ENCODE assay signal across 30 cellular contexts in the genomic region with DNA sequence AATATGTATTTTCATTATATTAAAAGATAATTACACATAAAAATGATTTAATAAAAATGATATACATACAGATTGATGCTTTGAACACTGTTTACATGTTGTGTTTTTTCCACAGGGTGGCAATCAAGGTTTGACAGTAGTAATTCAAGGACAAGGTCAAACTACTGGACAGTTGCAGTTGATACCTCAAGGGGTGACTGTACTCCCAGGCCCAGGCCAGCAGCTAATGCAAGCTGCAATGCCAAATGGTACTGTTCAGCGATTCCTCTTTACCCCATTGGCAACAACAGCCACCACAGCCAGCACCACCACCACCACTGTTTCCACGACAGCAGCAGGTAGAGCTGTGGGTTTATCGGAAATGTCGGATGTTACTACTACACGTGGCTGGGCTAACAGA.
"Had no signal": no experiment of that assay in that cellular context is flagged by ENCODE, and none has a peak within 500 bp of the region (broad histone marks: within the 10 kb centered on the region; RNA-seq: fewer than 3 reads in every experiment).

No MANE protein-coding gene starts in this region.

- H3K9me3 ChIP-seq: ovary, psoas muscle, right lobe of liver, sigmoid colon, stomach, suprapubic skin, testis, tibial artery, transverse colon, upper lobe of right lung, vagina had no signal

- H3K27me3 Mint-ChIP-seq: naive thymus-derived CD4-positive, alpha-beta T cell; natural killer cell treated with Interleukin-12 subunit alpha and Interleukin-12 subunit beta and Interleukin-15 and Interleukin-18, amount 100 ng/mL, for 72 hours; progenitor cell of endocrine pancreas; stimulated activated naive B cell treated with anti-CD40 and anti-IgM and Interleukin-4, amounts not matched to agents 10 μg/mL and 1 μg/mL and 100 μg/mL, for 72 hours; stimulated activated naive CD8-positive, alpha-beta T cell treated with anti-CD3 and anti-CD28 coated beads, Interleukin-15, Interleukin-2, amounts not matched to agents 100 ng/mL and 50 ng/mL, for 24 hours; type B pancreatic cell had no signal

- H3K4me3 ChIP-seq: ovary, psoas muscle, right lobe of liver, sigmoid colon, stomach, suprapubic skin, testis, tibial artery, transverse colon, upper lobe of right lung, vagina had no signal

- H3K27ac ChIP-seq: ovary, parathyroid adenoma, psoas muscle, right lobe of liver, sigmoid colon, stomach, suprapubic skin, testis, tibial artery, transverse colon, upper lobe of right lung, vagina had no signal

- H3K36me3 ChIP-seq: ovary had no signal

- H3K4me3 Mint-ChIP-seq: naive thymus-derived CD4-positive, alpha-beta T cell; natural killer cell treated with Interleukin-12 subunit alpha and Interleukin-12 subunit beta and Interleukin-15 and Interleukin-18, amount 100 ng/mL, for 72 hours; nephron progenitor cell; neural crest cell; stimulated activated effector memory CD8-positive, alpha-beta T cell treated with anti-CD3 and anti-CD28 coated beads, Interleukin-12 subunit alpha, Interleukin-12 subunit beta, amount 100 ng/mL, for 72 hours; stimulated activated naive B cell treated with anti-CD40 and anti-IgM and Interleukin-4, amounts not matched to agents 10 μg/mL and 1 μg/mL and 100 μg/mL, for 72 hours; stimulated activated naive CD8-positive, alpha-beta T cell treated with anti-CD3 and anti-CD28 coated beads, Interleukin-15, Interleukin-2, amounts not matched to agents 100 ng/mL and 50 ng/mL, for 24 hours; type B pancreatic cell had no signal

- H3K27ac Mint-ChIP-seq: natural killer cell treated with Interleukin-12 subunit alpha and Interleukin-12 subunit beta and Interleukin-15 and Interleukin-18, amount 100 ng/mL, for 72 hours; nephron progenitor cell; progenitor cell of endocrine pancreas; stimulated activated effector memory CD8-positive, alpha-beta T cell treated with anti-CD3 and anti-CD28 coated beads, Interleukin-12 subunit alpha, Interleukin-12 subunit beta, amount 100 ng/mL, for 72 hours; stimulated activated naive CD8-positive, alpha-beta T cell treated with anti-CD3 and anti-CD28 coated beads, Interleukin-15, Interleukin-2, amounts not matched to agents 100 ng/mL and 50 ng/mL, for 24 hours; type B pancreatic cell had no signal

- H3K4me1 Mint-ChIP-seq: naive thymus-derived CD4-positive, alpha-beta T cell; nephron progenitor cell; neural crest cell had no signal

- ATAC-seq: naive thymus-derived CD4-positive, alpha-beta T cell; natural killer cell treated with Interleukin-12 subunit alpha and Interleukin-12 subunit beta and Interleukin-15 and Interleukin-18, amount 100 ng/mL, for 72 hours; psoas muscle; right cardiac atrium; right lobe of liver; stimulated activated effector memory CD8-positive, alpha-beta T cell treated with anti-CD3 and anti-CD28 coated beads, Interleukin-12 subunit alpha, Interleukin-12 subunit beta, amount 100 ng/mL, for 72 hours; stimulated activated naive B cell treated with anti-CD40 and anti-IgM and Interleukin-4, amounts not matched to agents 10 μg/mL and 1 μg/mL and 100 μg/mL, for 72 hours; upper lobe of right lung had no signal

- DNase-seq: naive thymus-derived CD4-positive, alpha-beta T cell; nephron progenitor cell; occipital lobe; ovary; posterior cingulate gyrus; psoas muscle; right cardiac atrium; right lobe of liver; sigmoid colon; small intestine; stimulated activated CD4-positive, alpha-beta T cell treated with anti-CD3 and anti-CD28 coated beads, Interleukin-15, amount 100 ng/mL, for 24 hours; stimulated activated CD4-positive, alpha-beta T cell treated with anti-CD3 and anti-CD28 coated beads, Interleukin-2, amount 100 ng/mL, for 24 hours; stimulated activated CD4-positive, alpha-beta T cell treated with anti-CD3 and anti-CD28 coated beads, Interleukin-2, amount 100 ng/mL, for 48 hours; stimulated activated CD4-positive, alpha-beta T cell treated with anti-CD3 and anti-CD28 coated beads, Interleukin-4, amount 100 ng/mL, for 24 hours; stimulated activated naive B cell treated with anti-CD40 and anti-IgM and Interleukin-4, amounts not matched to agents 10 μg/mL and 1 μg/mL and 100 μg/mL, for 72 hours; stimulated activated naive CD4-positive, alpha-beta T cell treated with Interleukin-2 at 50 U/mL for 16 hours; stomach; testis; tibial artery; transverse colon; upper lobe of right lung had no signal

- H3K4me1 ChIP-seq: parathyroid adenoma, psoas muscle, right lobe of liver, sigmoid colon, stomach, suprapubic skin, testis, tibial artery, transverse colon, upper lobe of right lung, vagina had no signal

- H3K9ac ChIP-seq: parathyroid adenoma had no signal

- H3K9me3 Mint-ChIP-seq: naive thymus-derived CD4-positive, alpha-beta T cell; natural killer cell treated with Interleukin-12 subunit alpha and Interleukin-12 subunit beta and Interleukin-15 and Interleukin-18, amount 100 ng/mL, for 72 hours; nephron progenitor cell; neural crest cell; stimulated activated effector memory CD8-positive, alpha-beta T cell treated with anti-CD3 and anti-CD28 coated beads, Interleukin-12 subunit alpha, Interleukin-12 subunit beta, amount 100 ng/mL, for 72 hours; stimulated activated naive B cell treated with anti-CD40 and anti-IgM and Interleukin-4, amounts not matched to agents 10 μg/mL and 1 μg/mL and 100 μg/mL, for 72 hours; stimulated activated naive CD8-positive, alpha-beta T cell treated with anti-CD3 and anti-CD28 coated beads, Interleukin-15, Interleukin-2, amounts not matched to agents 100 ng/mL and 50 ng/mL, for 24 hours; type B pancreatic cell had no signal

- H2AFZ ChIP-seq: parathyroid adenoma had no signal

- H3K27me3 ChIP-seq: ovary, right lobe of liver, sigmoid colon, stomach, suprapubic skin, testis, tibial artery, transverse colon, upper lobe of right lung, vagina had no signal
